In the genomic region with DNA sequence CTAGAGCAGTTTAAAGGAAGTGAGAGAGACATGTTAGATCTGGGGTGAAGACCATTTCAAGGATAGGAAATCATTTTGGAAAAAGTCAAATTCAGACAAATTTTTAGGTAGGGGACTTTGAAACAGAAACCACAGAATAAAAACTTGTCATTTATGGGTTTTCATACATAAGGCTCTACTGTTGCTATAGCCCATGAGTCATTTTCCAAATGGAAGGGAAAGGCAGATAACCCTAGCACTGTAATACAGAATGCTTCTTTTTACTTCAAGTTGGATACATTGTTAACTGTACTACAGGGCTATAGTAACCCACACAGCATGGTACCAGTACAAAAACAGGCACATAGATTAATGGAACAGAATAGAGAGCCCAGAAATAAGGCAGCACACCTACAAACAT, we compare ENCODE assay signal across 18 cellular contexts.
"Had no signal": no experiment of that assay in that cellular context is flagged by ENCODE, and none has a peak within 500 bp of the region (broad histone marks: within the 10 kb centered on the region; RNA-seq: fewer than 3 reads in every experiment).

No MANE protein-coding gene starts in this region.

- ATAC-seq: gastroesophageal sphincter; left lobe of liver; natural killer cell treated with Interleukin-12 subunit alpha and Interleukin-12 subunit beta and Interleukin-15 and Interleukin-18, amount 100 ng/mL, for 72 hours; pancreas; right cardiac atrium had no signal

- H3K9me3 Mint-ChIP-seq: endodermal cell, memory B cell had no signal

- H3K27me3 Mint-ChIP-seq: memory B cell, progenitor cell of endocrine pancreas had no signal

- H3K4me3 Mint-ChIP-seq: endodermal cell; memory B cell; natural killer cell treated with Interleukin-12 subunit alpha and Interleukin-12 subunit beta and Interleukin-15 and Interleukin-18, amount 100 ng/mL, for 72 hours had no signal

- DNase-seq: effector CD4-positive, alpha-beta T cell; endodermal cell; erythroblast; glutamatergic neuron; islet precursor cell; midbrain; occipital lobe; pancreas; right cardiac atrium; stimulated activated CD4-positive, alpha-beta T cell treated with anti-CD3 and anti-CD28 coated beads, Interleukin-2, amount 100 ng/mL, for 48 hours; stimulated activated naive CD4-positive, alpha-beta T cell treated with Interleukin-2 at 50 U/mL for 16 hours; trophoblast cell had no signal

- H3K36me3 Mint-ChIP-seq: memory B cell; natural killer cell treated with Interleukin-12 subunit alpha and Interleukin-12 subunit beta and Interleukin-15 and Interleukin-18, amount 100 ng/mL, for 72 hours had no signal

- H3K27ac Mint-ChIP-seq: endodermal cell; memory B cell; natural killer cell treated with Interleukin-12 subunit alpha and Interleukin-12 subunit beta and Interleukin-15 and Interleukin-18, amount 100 ng/mL, for 72 hours; progenitor cell of endocrine pancreas had no signal

- FAIRE-seq: endothelial cell of umbilical vein, pancreas had no signal
